22 cellular contexts compared by ENCODE assay signal in genomic region chr17:28544402-28545140, GRCh38. TPM values are rescaled to one million over a fixed set of nuclear protein-coding genes. Genes with fewer than 3 reads are reported as not detected.
A peak's percentile ranks its signal among the peaks of the same experiment; 100 is the strongest.
DNase-seq lines count a peak whose midpoint lies in the region; ATAC-seq, FAIRE-seq and TF ChIP-seq lines count a peak whose summit lies in the region.
"Had no signal": no experiment of that assay in that cellular context is flagged by ENCODE, and none has a peak within 500 bp of the region (broad histone marks: within the 10 kb centered on the region; RNA-seq: fewer than 3 reads in every experiment).

No MANE protein-coding gene starts in this region.

- no peak for FAIRE-seq in H1 (lab: Jason Lieb, UNC)
- FAIRE-seq: A204.1, HepG2 had no signal

- H3K4me3 ChIP-seq in BLaER1 treated with 17β-estradiol and CSF1 and Interleukin-3, amounts not matched to agents 10 nM and 100 nM: no peak overlapping the region
- H3K4me3 ChIP-seq in HUES64 (ENCODE audit: low read length) (no peak overlapping the region), H1 (ENCODE audit: extremely low read depth in 1 of 4, insufficient read depth in 2 of 4, low read depth in 3 of 4, low read length in 4 of 4) (no peak overlapping the region), neuronal stem cell (ENCODE audit: low read length in 2 of 2) (no peak overlapping the region)

- no peak for ATAC-seq in GM18517 (IDR thresholded peaks at IDR 0.05; ENCODE audit: unreplicated experiment)
- no peak for ATAC-seq in HG03039 (IDR thresholded peaks at IDR 0.05; ENCODE audit: unreplicated experiment)
- ATAC-seq: HepG2 had no signal

- peaks cover 0 to 17% (median 6%) of the 10 kb centered on the region in 11 experiments; a peak in 11 of 22 replicates for H4K20me1 ChIP-seq in BLaER1 treated with 17β-estradiol and CSF1 and Interleukin-3, amounts not matched to agents 10 nM and 100 nM
- peaks cover under 1 to 7% of the 10 kb centered on the region in 2 experiments for H4K20me1 ChIP-seq in H1 (replicated peaks in 1 of 2; ENCODE audit: control insufficient read depth in 1 of 2, insufficient read depth in 2 of 2, low read length in 2 of 2)

- H3K9ac ChIP-seq in BLaER1 treated with 17β-estradiol and CSF1 and Interleukin-3, amounts not matched to agents 10 nM and 100 nM: no peak overlapping the region
- no peak overlapping the region for H3K9ac ChIP-seq in HUES64 (ENCODE audit: low read depth, low read length)
- no peak overlapping the region for H3K9ac ChIP-seq in H1 (replicated peaks in 1 of 4; ENCODE audit: extremely low read depth in 1 of 4, low read depth in 3 of 4, low read length in 3 of 4)
- no peak overlapping the region for H3K9ac ChIP-seq in neuronal stem cell (ENCODE audit: low read depth, low read length, poor library complexity)
- H3K9ac ChIP-seq: SK-N-SH had no signal

- H3K27ac Mint-ChIP-seq in activated T-helper 2 cell treated with anti-CD3 and anti-CD28 coated beads, Interferon-gamma antibody, Interleukin-2, Interleukin-4, amounts not matched to agents 10 μg/mL and 5 μg/mL and 100 μg/mL, durations not matched to agents 14 hours and 24 hours and 36 hours: no peak overlapping the region
- H3K27ac Mint-ChIP-seq: CD8-positive, alpha-beta memory T cell had no signal

- TF ChIP-seq CTCF in H1 (IDR thresholded peaks at IDR 0.05; ENCODE audit: control extremely low read depth in 1 of 3, insufficient read depth in 1 of 3, low read depth in 1 of 3, low read length in 3 of 3): no peak

- no peaks in the 10 kb centered on the region for H3K9me3 ChIP-seq in BLaER1 treated with 17β-estradiol and CSF1 and Interleukin-3, amounts not matched to agents 10 nM and 100 nM (replicated peaks in 1 of 11)
- no peaks in the 10 kb centered on the region for H3K9me3 ChIP-seq in HUES64 (ENCODE audit: insufficient read depth, low read depth, low read length)
- H3K9me3 ChIP-seq in H1 (ENCODE audit: insufficient read depth in 2 of 2, low read depth in 1 of 2, low read length in 1 of 2): no peaks in the 10 kb centered on the region
- no peaks in the 10 kb centered on the region for H3K9me3 ChIP-seq in neuronal stem cell (replicated peaks in 1 of 2; ENCODE audit: control insufficient read depth in 2 of 2, insufficient read depth in 1 of 2, low read depth in 1 of 2, low read length in 2 of 2)
- H3K9me3 ChIP-seq: SK-N-SH had no signal

- no peak overlapping the region for H3K4me3 Mint-ChIP-seq in activated T-helper 2 cell treated with anti-CD3 and anti-CD28 coated beads, Interferon-gamma antibody, Interleukin-2, Interleukin-4, amounts not matched to agents 10 μg/mL and 5 μg/mL and 100 μg/mL, durations not matched to agents 14 hours and 24 hours and 36 hours (ENCODE audit: low read depth)
- H3K4me3 Mint-ChIP-seq: CD8-positive, alpha-beta memory T cell had no signal

- no peak for TF ChIP-seq POLR2A in H1 (IDR thresholded peaks at IDR 0.05; ENCODE audit: control extremely low read depth in 1 of 2, low read depth in 2 of 2, low read length in 2 of 2)

- CTCF ChIA-PET in H1 (lab: Charles Lee; ENCODE audit: partially characterized antibody): interaction anchor here (0.6 to 18.4 kb wide), 3 partner anchors 9 to 280 kb away, joined by 3 to 547 read pairs (median 80); partner anchors contain the start of gene FOXN1

- H3K4me1 ChIP-seq in BLaER1 treated with 17β-estradiol and CSF1 and Interleukin-3, amounts not matched to agents 10 nM and 100 nM: peaks cover 42 to 53% (median 48%) of the 10 kb centered on the region in 10 experiments
- H3K4me1 ChIP-seq in HUES64 (ENCODE audit: insufficient read depth, low read length): peaks cover 10% of the 10 kb centered on the region
- H3K4me1 ChIP-seq in H1 (replicated peaks in 1 of 4; ENCODE audit: control insufficient read depth in 3 of 4, insufficient read depth in 4 of 4, low read length in 3 of 4): peaks cover 0 to 9% (median 3%) of the 10 kb centered on the region in 4 experiments; a peak in 4 of 7 replicates
- peaks cover 4 to 12% of the 10 kb centered on the region in 2 donors for H3K4me1 ChIP-seq in neuronal stem cell (ENCODE audit: control insufficient read depth in 2 of 2, insufficient read depth in 1 of 2, low read depth in 1 of 2, low read length in 2 of 2)

- TF ChIP-seq RAD21 in H1 (IDR thresholded peaks at IDR 0.05 in 1 of 2, conservative IDR thresholded peaks at IDR 0.05 in 1 of 2; ENCODE audit: low read depth in 2 of 2, low read length in 2 of 2): no peak

- H3K79me1 ChIP-seq in H1 (ENCODE audit: low read depth, low read length): no peaks in the 10 kb centered on the region; the same call in 1 of the 2 replicates
- H3K79me1 ChIP-seq in neuronal stem cell (ENCODE audit: low read depth, low read length): no peaks in the 10 kb centered on the region

- 72% methylated on average over 4 of the region's 4 CpGs for WGBS in HUES64
- WGBS in H1 (ENCODE audit: extremely low coverage in 1 of 2, insufficient coverage in 1 of 2, insufficient read length in 1 of 2, insufficient replicate concordance in 2 of 2, low coverage in 1 of 2, low lambda C conversion rate in 2 of 2, missing lambda C conversion rate in 1 of 2), 2 experiments: 78% methylated on average over 4 of the region's 4 CpGs; no CpG with 5 or more reads in 1 of the 2 experiments
- WGBS in neuronal stem cell (ENCODE audit: extremely low coverage in 2 of 2, insufficient read length in 2 of 2, insufficient replicate concordance in 1 of 2), 2 donors: no CpG with 5 or more reads among the region's 4 CpGs

- H4K5ac ChIP-seq in H1 (ENCODE audit: insufficient read length, low read depth, low read length): peak overlapping the region; percentile 10

- no peaks in the 10 kb centered on the region for H3K27me3 ChIP-seq in BLaER1 treated with 17β-estradiol and CSF1 and Interleukin-3, amounts not matched to agents 10 nM and 100 nM
- H3K27me3 ChIP-seq in HUES64 (ENCODE audit: insufficient read depth, low read length) (no peaks in the 10 kb centered on the region), H1 (replicated peaks in 1 of 4; ENCODE audit: control insufficient read depth in 3 of 4, extremely low read depth in 1 of 4, insufficient read depth in 3 of 4, low read length in 3 of 4) (no peaks in the 10 kb centered on the region), neuronal stem cell (ENCODE audit: control insufficient read depth in 3 of 3, insufficient read depth in 3 of 3, low read depth in 1 of 3, low read length in 3 of 3) (no peaks in the 10 kb centered on the region)

- H2BK120ac ChIP-seq in H1 (replicated peaks; ENCODE audit: low read depth, low read length) (no peak overlapping the region), neuronal stem cell (ENCODE audit: low read depth, low read length) (no peak overlapping the region)

- no peaks in the 10 kb centered on the region for H3K79me2 ChIP-seq in H1 (ENCODE audit: control insufficient read depth in 1 of 2, insufficient read depth in 2 of 2, low read length in 2 of 2)

- H3K4me1 Mint-ChIP-seq in activated T-helper 2 cell treated with anti-CD3 and anti-CD28 coated beads, Interferon-gamma antibody, Interleukin-2, Interleukin-4, amounts not matched to agents 10 μg/mL and 5 μg/mL and 100 μg/mL, durations not matched to agents 14 hours and 24 hours and 36 hours (ENCODE audit: low read depth): peaks cover 16% of the 10 kb centered on the region

- no peak overlapping the region for H3K14ac ChIP-seq in H1 (ENCODE audit: insufficient read length)
- H3K14ac ChIP-seq in neuronal stem cell (ENCODE audit: low read length): no peak overlapping the region

- 0 out of 2 replicates have a peak overlapping the region, but pooled peaks have one; percentile 4 for H2BK15ac ChIP-seq in H1 (ENCODE audit: low read length)
- H2BK15ac ChIP-seq in neuronal stem cell (ENCODE audit: low read length): no peak overlapping the region

- POLR2A ChIA-PET in H1 (lab: Charles Lee; ENCODE audit: partially characterized antibody): interaction anchor here (1.2 to 1.5 kb wide), 3 partner anchors 10 to 99 kb away, joined by 3 to 4 read pairs (median 3); no protein-coding TSS in a partner anchor

- H2AFZ ChIP-seq in H1 (ENCODE audit: low read length): no peak overlapping the region
- H2AFZ ChIP-seq in neuronal stem cell (ENCODE audit: low read length): no peak overlapping the region

- peaks cover 4% of the 10 kb centered on the region for H3K36me3 Mint-ChIP-seq in activated T-helper 2 cell treated with anti-CD3 and anti-CD28 coated beads, Interferon-gamma antibody, Interleukin-2, Interleukin-4, amounts not matched to agents 10 μg/mL and 5 μg/mL and 100 μg/mL, durations not matched to agents 14 hours and 24 hours and 36 hours (ENCODE audit: low read depth)

- H3K27ac ChIP-seq in BLaER1 treated with 17β-estradiol and CSF1 and Interleukin-3, amounts not matched to agents 10 nM and 100 nM: no peak overlapping the region
- H3K27ac ChIP-seq in HUES64 (ENCODE audit: low read depth, low read length) (peak overlapping the region; percentile 28; the same call in 1 of the 2 replicates), H1 (ENCODE audit: low read depth, low read length) (no peak overlapping the region), neuronal stem cell (replicated peaks; ENCODE audit: low read length) (no peak overlapping the region)

- H3K9me3 Mint-ChIP-seq in activated T-helper 2 cell treated with anti-CD3 and anti-CD28 coated beads, Interferon-gamma antibody, Interleukin-2, Interleukin-4, amounts not matched to agents 10 μg/mL and 5 μg/mL and 100 μg/mL, durations not matched to agents 14 hours and 24 hours and 36 hours: no peaks in the 10 kb centered on the region
- H3K9me3 Mint-ChIP-seq: CD8-positive, alpha-beta memory T cell had no signal

- 0 out of 2 replicates have a peak overlapping the region, but pooled peaks have one; percentile 18 for H4K8ac ChIP-seq in H1 (ENCODE audit: extremely low read depth, insufficient read depth, low read length)
- no peak overlapping the region for H4K8ac ChIP-seq in neuronal stem cell (ENCODE audit: low read depth, low read length)

- no peak for TF ChIP-seq EP300 in H1 (IDR thresholded peaks at IDR 0.05; ENCODE audit: borderline replicate concordance in 1 of 2, low read depth in 2 of 2, low read length in 2 of 2)

- H4K91ac ChIP-seq in H1 (replicated peaks; ENCODE audit: insufficient read length, low read length) (peak overlapping the region; percentile 29), neuronal stem cell (ENCODE audit: low read depth, low read length, poor library complexity) (no peak overlapping the region)

- H2BK12ac ChIP-seq in H1 (ENCODE audit: low read depth, low read length): peak overlapping the region; percentile 45; the same call in 1 of the 2 replicates
- H2BK12ac ChIP-seq in neuronal stem cell (ENCODE audit: low read length): no peak overlapping the region

- H3K56ac ChIP-seq in H1 (replicated peaks; ENCODE audit: insufficient read length, low read depth, low read length): no peak overlapping the region

- H3K23ac ChIP-seq in H1 (ENCODE audit: insufficient read length): no peak overlapping the region
- no peak overlapping the region for H3K23ac ChIP-seq in neuronal stem cell (ENCODE audit: low read depth, low read length, poor library complexity)

- H3K27me3 Mint-ChIP-seq in activated T-helper 2 cell treated with anti-CD3 and anti-CD28 coated beads, Interferon-gamma antibody, Interleukin-2, Interleukin-4, amounts not matched to agents 10 μg/mL and 5 μg/mL and 100 μg/mL, durations not matched to agents 14 hours and 24 hours and 36 hours (ENCODE audit: low read depth): no peaks in the 10 kb centered on the region
- H3K27me3 Mint-ChIP-seq: CD8-positive, alpha-beta memory T cell had no signal

- H3K4me2 ChIP-seq in BLaER1 treated with 17β-estradiol and CSF1 and Interleukin-3, amounts not matched to agents 10 nM and 100 nM: peak overlapping the region in 10 of 11 experiments; percentile 11 to 67 (median 52); a peak in 15 of 22 replicates
- peak overlapping the region in 1 of 2 experiments; percentile 21; a peak in 1 of 4 replicates for H3K4me2 ChIP-seq in H1 (ENCODE audit: insufficient read depth in 1 of 2, low read depth in 2 of 2, low read length in 2 of 2)
- no peak overlapping the region for H3K4me2 ChIP-seq in neuronal stem cell (ENCODE audit: insufficient read depth, low read length, poor library complexity, severe bottlenecking)
- H3K4me2 ChIP-seq: SK-N-SH had no signal

- peaks cover 9 to 24% (median 15%) of the 10 kb centered on the region in 11 experiments; a peak in 16 of 22 replicates for H3K36me3 ChIP-seq in BLaER1 treated with 17β-estradiol and CSF1 and Interleukin-3, amounts not matched to agents 10 nM and 100 nM
- H3K36me3 ChIP-seq in HUES64 (ENCODE audit: insufficient read depth, low read length): peaks cover 12% of the 10 kb centered on the region
- H3K36me3 ChIP-seq in H1 (ENCODE audit: control insufficient read depth in 2 of 4, insufficient read depth in 4 of 4, low read length in 3 of 4): peaks cover 0 to 7% (median 2%) of the 10 kb centered on the region in 4 experiments; a peak in 3 of 8 replicates
- peaks cover 5 to 23% of the 10 kb centered on the region in 2 donors for H3K36me3 ChIP-seq in neuronal stem cell (replicated peaks in 1 of 2; ENCODE audit: control insufficient read depth in 2 of 2, insufficient read depth in 2 of 2, low read length in 2 of 2)

- no peaks in the 10 kb centered on the region for H3K23me2 ChIP-seq in H1 (ENCODE audit: low read depth, low read length)

- 0 out of 2 replicates have a peak overlapping the region, but pooled peaks have one; percentile 11 for H2BK20ac ChIP-seq in H1 (ENCODE audit: low read length)

- peak overlapping the region; percentile 36; the same call in 1 of the 2 replicates for H2BK5ac ChIP-seq in H1 (ENCODE audit: low read depth, low read length)
- H2BK5ac ChIP-seq in neuronal stem cell (ENCODE audit: low read length): no peak overlapping the region

- DNase-seq in H1 (ENCODE audit: low read depth in 1 of 2, low spot score in 2 of 2) (no peak), neuronal stem cell (ENCODE audit: low spot score) (no peak), DMS153 (lab: John Stamatoyannopoulos, UW) (no peak)
- no peak for DNase-seq in activated T-helper 2 cell treated with anti-CD3 and anti-CD28 coated beads, Interferon-gamma antibody, Interleukin-2, Interleukin-4, amounts not matched to agents 10 μg/mL and 5 μg/mL and 100 μg/mL, durations not matched to agents 14 hours and 24 hours and 36 hours (ENCODE audit: low spot score)
- DNase-seq: CD8-positive, alpha-beta memory T cell; GDM1; KG1; MV-4-11; NCI-H187; NCI-H2107; NCI-H510A; NCI-H774; OCI-M1; Right ventricle myocardium superior; SK-N-SH had no signal

- no peak overlapping the region; the same call in 1 of the 2 replicates for H3K18ac ChIP-seq in H1 (ENCODE audit: extremely low read depth, low read length)
- H3K18ac ChIP-seq in neuronal stem cell (ENCODE audit: low read length): peak overlapping the region; percentile 49

- intact Hi-C loops in activated T-helper 2 cell treated with anti-CD3 and anti-CD28 coated beads, Interferon-gamma antibody, Interleukin-2, Interleukin-4, amounts not matched to agents 10 μg/mL and 5 μg/mL and 100 μg/mL, durations not matched to agents 14 hours and 24 hours and 36 hours (cut with micrococcal nuclease): loop anchor here (10.0 kb wide), 1 partner anchor 130 kb away; no protein-coding TSS in a partner anchor

- H2AK5ac ChIP-seq in H1 (ENCODE audit: low read depth, low read length) (no peak overlapping the region), neuronal stem cell (ENCODE audit: low read depth, low read length) (no peak overlapping the region)

- no peak overlapping the region for H3K4ac ChIP-seq in H1 (replicated peaks; ENCODE audit: insufficient read length, low read depth, low read length)
- no peak overlapping the region for H3K4ac ChIP-seq in neuronal stem cell (ENCODE audit: low read length)

RNA-seq across cellular contexts. Expression of gene UNC119, which starts 7.9 kb away (rescaled TPM):
- 37.5 TPM for polyA plus RNA-seq in HUES64 (2013, experiment 1 of 2)
- 47.4 TPM for polyA plus RNA-seq in HUES64 (2013, experiment 2 of 2)
- total RNA-seq in H1 (2021; fragmentation: NEBNext Ultra II Directional; extraction: Animal tissue kit (Norgen Biotek cat#: 25700)): 43.5 and 44.1 TPM in 2 replicates
- polyA plus RNA-seq in H1 (2011; rRNA removed): 94.4 and 122 TPM in 2 replicates
- 97.4 TPM for polyA plus RNA-seq in H1 (2011; cell fraction: cytosol; rRNA removed)
- polyA plus RNA-seq in H1 (2011; cell fraction: nucleus; rRNA removed): 218 TPM
- polyA plus RNA-seq in H1 (2012, experiment 1 of 2): 31.5 to 49.8 TPM (median 46.9 TPM) in 4 replicates
- 58.2 TPM for polyA plus RNA-seq in H1 (2012, experiment 2 of 2)
- polyA plus RNA-seq in H1 (2013, experiment 1 of 2): 58.5 TPM
- 54.7 TPM for polyA plus RNA-seq in H1 (2013, experiment 2 of 2)
- polyA minus RNA-seq in H1 (2011; rRNA and poly(A)+ RNA removed): 44.0 and 46.7 TPM in 2 replicates
- 36.4 TPM for polyA minus RNA-seq in H1 (2011; cell fraction: cytosol; rRNA and poly(A)+ RNA removed)
- polyA minus RNA-seq in H1 (2011; cell fraction: nucleus; rRNA and poly(A)+ RNA removed): 30.8 TPM
- polyA plus RNA-seq in neuronal stem cell (2013, experiment 1 of 2): 79.0 TPM
- 76.0 TPM for polyA plus RNA-seq in neuronal stem cell (2013, experiment 2 of 2)
- 55.3 and 63.9 TPM in 2 replicates for total RNA-seq in activated T-helper 2 cell treated with anti-CD3 and anti-CD28 coated beads, Interferon-gamma antibody, Interleukin-2, Interleukin-4, amounts not matched to agents 10 μg/mL and 5 μg/mL and 100 μg/mL, durations not matched to agents 14 hours and 24 hours and 36 hours

RNA-seq across cellular contexts. Expression of gene PIGS, which starts 26.8 kb away (rescaled TPM):
- polyA plus RNA-seq in HUES64 (2013, experiment 1 of 2): 30.4 TPM
- 35.9 TPM for polyA plus RNA-seq in HUES64 (2013, experiment 2 of 2)
- total RNA-seq in H1 (2021; fragmentation: NEBNext Ultra II Directional; extraction: Animal tissue kit (Norgen Biotek cat#: 25700)): 47.4 and 50.6 TPM in 2 replicates
- polyA plus RNA-seq in H1 (2011; rRNA removed): 44.3 and 72.7 TPM in 2 replicates
- 42.1 TPM for polyA plus RNA-seq in H1 (2011; cell fraction: cytosol; rRNA removed)
- 66.7 TPM for polyA plus RNA-seq in H1 (2011; cell fraction: nucleus; rRNA removed)
- 38.9 to 53.7 TPM (median 47.7 TPM) in 4 replicates for polyA plus RNA-seq in H1 (2012, experiment 1 of 2)
- polyA plus RNA-seq in H1 (2012, experiment 2 of 2): 33.2 TPM
- polyA plus RNA-seq in H1 (2013, experiment 1 of 2): 61.1 TPM
- polyA plus RNA-seq in H1 (2013, experiment 2 of 2): 64.0 TPM
- 49.1 and 52.3 TPM in 2 replicates for polyA minus RNA-seq in H1 (2011; rRNA and poly(A)+ RNA removed)
- 24.9 TPM for polyA minus RNA-seq in H1 (2011; cell fraction: cytosol; rRNA and poly(A)+ RNA removed)
- polyA minus RNA-seq in H1 (2011; cell fraction: nucleus; rRNA and poly(A)+ RNA removed): 32.8 TPM
- 43.2 TPM for polyA plus RNA-seq in neuronal stem cell (2013, experiment 1 of 2)
- 43.8 TPM for polyA plus RNA-seq in neuronal stem cell (2013, experiment 2 of 2)
- total RNA-seq in activated T-helper 2 cell treated with anti-CD3 and anti-CD28 coated beads, Interferon-gamma antibody, Interleukin-2, Interleukin-4, amounts not matched to agents 10 μg/mL and 5 μg/mL and 100 μg/mL, durations not matched to agents 14 hours and 24 hours and 36 hours: 65.1 and 70.9 TPM in 2 replicates

RNA-seq across cellular contexts. Expression of gene ALDOC, which starts 32.1 kb away (rescaled TPM):
- 36.8 TPM for polyA plus RNA-seq in HUES64 (2013, experiment 1 of 2)
- polyA plus RNA-seq in HUES64 (2013, experiment 2 of 2): 52.5 TPM
- 51.3 and 51.6 TPM in 2 replicates for total RNA-seq in H1 (2021; fragmentation: NEBNext Ultra II Directional; extraction: Animal tissue kit (Norgen Biotek cat#: 25700))
- 103 and 134 TPM in 2 replicates for polyA plus RNA-seq in H1 (2011; rRNA removed)
- polyA plus RNA-seq in H1 (2011; cell fraction: cytosol; rRNA removed): 131 TPM
- 120 TPM for polyA plus RNA-seq in H1 (2011; cell fraction: nucleus; rRNA removed)
- 55.8 to 73.5 TPM (median 69.2 TPM) in 4 replicates for polyA plus RNA-seq in H1 (2012, experiment 1 of 2)
- 66.2 TPM for polyA plus RNA-seq in H1 (2012, experiment 2 of 2)
- polyA plus RNA-seq in H1 (2013, experiment 1 of 2): 50.1 TPM
- polyA plus RNA-seq in H1 (2013, experiment 2 of 2): 49.8 TPM
- polyA minus RNA-seq in H1 (2011; rRNA and poly(A)+ RNA removed): 83.4 and 107 TPM in 2 replicates
- polyA minus RNA-seq in H1 (2011; cell fraction: cytosol; rRNA and poly(A)+ RNA removed): 36.0 TPM
- polyA minus RNA-seq in H1 (2011; cell fraction: nucleus; rRNA and poly(A)+ RNA removed): 26.0 TPM
- polyA plus RNA-seq in neuronal stem cell (2013, experiment 1 of 2): 10.6 TPM
- polyA plus RNA-seq in neuronal stem cell (2013, experiment 2 of 2): 10.9 TPM
- 95.0 and 95.7 TPM in 2 replicates for total RNA-seq in activated T-helper 2 cell treated with anti-CD3 and anti-CD28 coated beads, Interferon-gamma antibody, Interleukin-2, Interleukin-4, amounts not matched to agents 10 μg/mL and 5 μg/mL and 100 μg/mL, durations not matched to agents 14 hours and 24 hours and 36 hours

RNA-seq across cellular contexts. Expression of gene FOXN1, which starts 38.4 kb away (rescaled TPM):
- not detected for polyA plus RNA-seq in HUES64 (2013, experiment 1 of 2)
- polyA plus RNA-seq in HUES64 (2013, experiment 2 of 2): not detected
- not detected in 2 replicates for total RNA-seq in H1 (2021; fragmentation: NEBNext Ultra II Directional; extraction: Animal tissue kit (Norgen Biotek cat#: 25700))
- polyA plus RNA-seq in H1 (2011; rRNA removed): not detected in 2 replicates
- not detected for polyA plus RNA-seq in H1 (2011; cell fraction: cytosol; rRNA removed)
- not detected for polyA plus RNA-seq in H1 (2011; cell fraction: nucleus; rRNA removed)
- not detected in 4 replicates for polyA plus RNA-seq in H1 (2012, experiment 1 of 2)
- not detected for polyA plus RNA-seq in H1 (2012, experiment 2 of 2)
- polyA plus RNA-seq in H1 (2013, experiment 1 of 2): not detected
- polyA plus RNA-seq in H1 (2013, experiment 2 of 2): not detected
- polyA minus RNA-seq in H1 (2011; rRNA and poly(A)+ RNA removed): not detected in 2 replicates
- not detected for polyA minus RNA-seq in H1 (2011; cell fraction: cytosol; rRNA and poly(A)+ RNA removed)
- not detected for polyA minus RNA-seq in H1 (2011; cell fraction: nucleus; rRNA and poly(A)+ RNA removed)
- polyA plus RNA-seq in neuronal stem cell (2013, experiment 1 of 2): not detected
- polyA plus RNA-seq in neuronal stem cell (2013, experiment 2 of 2): not detected
- not detected in 2 replicates for total RNA-seq in activated T-helper 2 cell treated with anti-CD3 and anti-CD28 coated beads, Interferon-gamma antibody, Interleukin-2, Interleukin-4, amounts not matched to agents 10 μg/mL and 5 μg/mL and 100 μg/mL, durations not matched to agents 14 hours and 24 hours and 36 hours
- total RNA-seq: CD8-positive, alpha-beta memory T cell; HepG2; Right ventricle myocardium superior had no signal
- polyA plus RNA-seq: BJ; CD8-positive, alpha-beta memory T cell; SK-N-SH had no signal

RNA-seq across cellular contexts. Expression of gene SPAG5, which starts 54.3 kb away (rescaled TPM):
- 78.9 TPM for polyA plus RNA-seq in HUES64 (2013, experiment 1 of 2)
- polyA plus RNA-seq in HUES64 (2013, experiment 2 of 2): 81.8 TPM
- total RNA-seq in H1 (2021; fragmentation: NEBNext Ultra II Directional; extraction: Animal tissue kit (Norgen Biotek cat#: 25700)): 115 and 129 TPM in 2 replicates
- 51.7 and 57.1 TPM in 2 replicates for polyA plus RNA-seq in H1 (2011; rRNA removed)
- polyA plus RNA-seq in H1 (2011; cell fraction: cytosol; rRNA removed): 97.1 TPM
- 268 TPM for polyA plus RNA-seq in H1 (2011; cell fraction: nucleus; rRNA removed)
- polyA plus RNA-seq in H1 (2012, experiment 1 of 2): 89.7 to 103 TPM (median 99.9 TPM) in 4 replicates
- polyA plus RNA-seq in H1 (2012, experiment 2 of 2): 15.4 TPM
- 84.1 TPM for polyA plus RNA-seq in H1 (2013, experiment 1 of 2)
- 79.4 TPM for polyA plus RNA-seq in H1 (2013, experiment 2 of 2)
- 119 and 123 TPM in 2 replicates for polyA minus RNA-seq in H1 (2011; rRNA and poly(A)+ RNA removed)
- polyA minus RNA-seq in H1 (2011; cell fraction: cytosol; rRNA and poly(A)+ RNA removed): 80.6 TPM
- polyA minus RNA-seq in H1 (2011; cell fraction: nucleus; rRNA and poly(A)+ RNA removed): 169 TPM
- polyA plus RNA-seq in neuronal stem cell (2013, experiment 1 of 2): 105 TPM
- 103 TPM for polyA plus RNA-seq in neuronal stem cell (2013, experiment 2 of 2)
- total RNA-seq in activated T-helper 2 cell treated with anti-CD3 and anti-CD28 coated beads, Interferon-gamma antibody, Interleukin-2, Interleukin-4, amounts not matched to agents 10 μg/mL and 5 μg/mL and 100 μg/mL, durations not matched to agents 14 hours and 24 hours and 36 hours: 92.5 and 98.8 TPM in 2 replicates
